ENCODE assay signal across 18 cellular contexts in genomic region chr2:85236107-85236506, GRCh38.
"Had no signal": no experiment of that assay in that cellular context is flagged by ENCODE, and none has a peak within 500 bp of the region (broad histone marks: within the 10 kb centered on the region; RNA-seq: fewer than 3 reads in every experiment).

No MANE protein-coding gene starts in this region.

- H3K27ac ChIP-seq: colonic mucosa, left lung, neutrophil had no signal

- H3K4me3 ChIP-seq: colonic mucosa, left lung, lung had no signal

- H3K4me1 ChIP-seq: colonic mucosa had no signal

- H3K27me3 ChIP-seq: colonic mucosa, left lung had no signal

- H3K36me3 ChIP-seq: colonic mucosa, left lung, neutrophil had no signal

- H3K9me3 Mint-ChIP-seq: natural killer cell treated with Interleukin-12 subunit alpha and Interleukin-12 subunit beta and Interleukin-15 and Interleukin-18, amount 100 ng/mL, for 72 hours; stimulated activated naive B cell treated with anti-CD40 and anti-IgM and Interleukin-4, amounts not matched to agents 10 μg/mL and 1 μg/mL and 100 μg/mL, for 72 hours; type B pancreatic cell had no signal

- ATAC-seq: left lung; natural killer cell treated with Interleukin-12 subunit alpha and Interleukin-12 subunit beta and Interleukin-15 and Interleukin-18, amount 100 ng/mL, for 72 hours; sciatic nerve; stimulated activated naive B cell treated with anti-CD40 and anti-IgM and Interleukin-4, amounts not matched to agents 10 μg/mL and 1 μg/mL and 100 μg/mL, for 72 hours had no signal

- H3K9me3 ChIP-seq: colonic mucosa, left lung, neutrophil had no signal

- DNase-seq: cerebellar nuclear complex; colonic mucosa; dermis blood vessel endothelial cell; foreskin melanocyte; head of caudate nucleus; hippocampal formation; kidney glomerular epithelial cell; left lung; mesenchymal stem cell; midbrain; stimulated activated CD4-positive, alpha-beta T cell treated with anti-CD3 and anti-CD28 coated beads, Interleukin-2, amount 100 ng/mL, for 24 hours; stimulated activated CD4-positive, alpha-beta T cell treated with anti-CD3 and anti-CD28 coated beads, Interleukin-4, amount 100 ng/mL, for 4 hours; stimulated activated naive B cell treated with anti-CD40 and anti-IgM and Interleukin-4, amounts not matched to agents 10 μg/mL and 1 μg/mL and 100 μg/mL, for 72 hours had no signal

- H3K36me3 Mint-ChIP-seq: natural killer cell treated with Interleukin-12 subunit alpha and Interleukin-12 subunit beta and Interleukin-15 and Interleukin-18, amount 100 ng/mL, for 72 hours; stimulated activated naive B cell treated with anti-CD40 and anti-IgM and Interleukin-4, amounts not matched to agents 10 μg/mL and 1 μg/mL and 100 μg/mL, for 72 hours had no signal

- H3K27ac Mint-ChIP-seq: natural killer cell treated with Interleukin-12 subunit alpha and Interleukin-12 subunit beta and Interleukin-15 and Interleukin-18, amount 100 ng/mL, for 72 hours; stimulated activated naive B cell treated with anti-CD40 and anti-IgM and Interleukin-4, amounts not matched to agents 10 μg/mL and 1 μg/mL and 100 μg/mL, for 72 hours; type B pancreatic cell had no signal

- H3K4me1 Mint-ChIP-seq: stimulated activated naive B cell treated with anti-CD40 and anti-IgM and Interleukin-4, amounts not matched to agents 10 μg/mL and 1 μg/mL and 100 μg/mL, for 72 hours had no signal

- H3K4me3 Mint-ChIP-seq: natural killer cell treated with Interleukin-12 subunit alpha and Interleukin-12 subunit beta and Interleukin-15 and Interleukin-18, amount 100 ng/mL, for 72 hours; stimulated activated naive B cell treated with anti-CD40 and anti-IgM and Interleukin-4, amounts not matched to agents 10 μg/mL and 1 μg/mL and 100 μg/mL, for 72 hours; type B pancreatic cell had no signal
